16 cellular contexts compared by ENCODE assay signal in genomic region chr12:122866379-122866778, GRCh38. TPM values are rescaled to one million over a fixed set of nuclear protein-coding genes. Genes with fewer than 3 reads are reported as not detected.
DNase-seq lines count a peak whose midpoint lies in the region; ATAC-seq, FAIRE-seq and TF ChIP-seq lines count a peak whose summit lies in the region.
"Had no signal": no experiment of that assay in that cellular context is flagged by ENCODE, and none has a peak within 500 bp of the region (broad histone marks: within the 10 kb centered on the region; RNA-seq: fewer than 3 reads in every experiment).

No MANE protein-coding gene starts in this region.

- H3K9me3 ChIP-seq in mucosa of descending colon: no peaks in the 10 kb centered on the region
- H3K9me3 ChIP-seq: SJSA1, thyroid gland had no signal

- intact Hi-C loops in Right ventricle myocardium superior (cut with DNase I): no loop called here
- intact Hi-C loops in mucosa of descending colon (cut with DNase I, micrococcal nuclease): loop anchor here in 1 of 2 donors (10.0 kb wide), 1 partner anchor 368 kb away; the partner anchor contains the start of genes MPHOSPH9 and MTRFR

- TF ChIP-seq CTCF in mucosa of descending colon (IDR thresholded peaks at IDR 0.05): no peak

- H3K4me3 ChIP-seq in mucosa of descending colon: no peak overlapping the region
- H3K4me3 ChIP-seq: SJSA1, thyroid gland had no signal

- peaks cover 55% of the 10 kb centered on the region for H3K4me1 ChIP-seq in mucosa of descending colon (ENCODE audit: low read depth)

- ATAC-seq in Right ventricle myocardium superior (ENCODE audit: poor library complexity) (peak; percentile 25), mucosa of descending colon (no peak), HG03342 (IDR thresholded peaks at IDR 0.05; ENCODE audit: unreplicated experiment) (no peak)

- peaks cover 13% of the 10 kb centered on the region for H3K36me3 ChIP-seq in mucosa of descending colon (ENCODE audit: low read depth)

- DNase-seq in stimulated activated CD4-positive, alpha-beta T cell treated with anti-CD3 and anti-CD28 coated beads, Interleukin-4, amount 100 ng/mL, for 1 hour: peak; percentile 1
- no peak for DNase-seq in stimulated activated CD4-positive, alpha-beta T cell treated with anti-CD3 and anti-CD28 coated beads, Interleukin-4, amount 100 ng/mL, for 24 hours
- DNase-seq in Right ventricle myocardium superior (peak; percentile 59), mucosa of descending colon (peak in 2 of 3 donors; percentile 31 to 48), middle frontal gyrus (ENCODE audit: extremely low spot score, low spot score) (no peak), GM12891 (ENCODE audit: insufficient read length, low spot score) (no peak), DMS 273 treated with DMSO at 0.1 percent for 48 hours (lab: John Stamatoyannopoulos, UW) (no peak)
- DNase-seq: activated naive CD8-positive, alpha-beta T cell treated with anti-CD3 and anti-CD28 coated beads, Interleukin-2, amount 50 U/mL, for 24 hours; NCI-H1417 treated with DMSO at 0.1 percent for 48 hours; stimulated activated CD4-positive, alpha-beta T cell treated with anti-CD3 and anti-CD28 coated beads, Interleukin-4, amount 100 ng/mL, for 4 hours had no signal

- no peak for TF ChIP-seq POLR2A in GM12891 (IDR thresholded peaks at IDR 0.05; ENCODE audit: low read depth, low read length)

- FAIRE-seq in GM12891 (lab: Jason Lieb, UNC): no peak
- FAIRE-seq: A204.1, GM19239, TTC549 had no signal

TF ChIP-seq in GM12891, 5 proteins besides CTCF, POLR2A, EP300 and RAD21:
- no peak for TF ChIP-seq TAF1 (IDR thresholded peaks at IDR 0.05; ENCODE audit: low read depth, low read length)
- TF ChIP-seq POU2F2 (IDR thresholded peaks at IDR 0.05; ENCODE audit: low read depth, low read length): no peak
- TF ChIP-seq PAX5 (IDR thresholded peaks at IDR 0.05; ENCODE audit: insufficient read depth, low read length, severe bottlenecking): no peak
- no peak for TF ChIP-seq SPI1 (IDR thresholded peaks at IDR 0.05; ENCODE audit: low read depth, low read length)
- no peak for TF ChIP-seq POLR2AphosphoS5 (IDR thresholded peaks at IDR 0.05; ENCODE audit: low read depth, low read length)

RNA-seq across cellular contexts. Expression of gene VPS37B, which starts 29.5 kb away (rescaled TPM):
- 23.9 TPM for total RNA-seq in Right ventricle myocardium superior
- 100 to 1,000 TPM in 1 of 3 donors, 10 to 100 TPM in 2; 50.7 to 108 (median 81.8) TPM for total RNA-seq in mucosa of descending colon
- polyA plus RNA-seq in GM12891 (2012; ENCODE audit: low read depth, missing spikeins): 20.8 TPM

RNA-seq across cellular contexts. Expression of gene HIP1R, which starts 31.1 kb away (rescaled TPM):
- 12.9 TPM for total RNA-seq in Right ventricle myocardium superior
- 10 to 100 TPM; 37.8 to 76.5 (median 73.1) TPM for total RNA-seq in mucosa of descending colon
- polyA plus RNA-seq in GM12891 (2012; ENCODE audit: low read depth, missing spikeins): 4.8 TPM

Comparison
In these comparisons a context has a peak if more than half of its experiments do, and no peak if none do; other contexts are left out.
1. DNase-seq: peak in stimulated activated CD4-positive, alpha-beta T cell treated with anti-CD3 and anti-CD28 coated beads, Interleukin-4, amount 100 ng/mL, for 1 hour (single experiment), Right ventricle myocardium superior (single experiment) and mucosa of descending colon (2 of 3); none in stimulated activated CD4-positive, alpha-beta T cell treated with anti-CD3 and anti-CD28 coated beads, Interleukin-4, amount 100 ng/mL, for 24 hours (single experiment), middle frontal gyrus (single experiment), GM12891 (single experiment) and DMS 273 treated with DMSO at 0.1 percent for 48 hours (single experiment).